4 cellular contexts compared by ENCODE assay signal in the genomic region with DNA sequence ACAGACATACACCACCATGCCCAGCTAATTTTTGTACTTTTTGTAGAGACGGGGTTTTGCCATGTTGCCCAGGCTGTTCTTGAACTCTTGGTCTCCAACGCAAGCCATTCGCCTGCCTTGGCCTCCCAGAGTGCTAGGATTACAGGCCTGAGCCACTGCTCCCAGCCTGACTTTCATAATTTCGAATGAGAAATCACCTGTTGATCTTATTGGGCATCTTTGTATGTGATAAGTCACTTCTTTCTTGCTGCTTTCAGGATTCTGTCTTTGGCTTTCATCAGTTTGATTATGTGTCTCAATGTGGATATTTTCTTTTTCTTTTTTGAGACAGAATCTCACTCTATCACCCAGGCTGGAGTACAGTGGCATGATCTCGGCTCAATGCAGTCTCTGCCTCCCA. TPM values are rescaled to one million over a fixed set of nuclear protein-coding genes. Genes with fewer than 3 reads are reported as not detected.
DNase-seq lines count a peak whose midpoint lies in the region; ATAC-seq, FAIRE-seq and TF ChIP-seq lines count a peak whose summit lies in the region.
"Not testable (repeated sequence)": the region's sequence is repeated elsewhere in the genome, so short reads cannot be mapped to it uniquely, and the experiment has no call there.

No MANE protein-coding gene starts in this region.

- 94% methylated on average over 5 of the region's 5 CpGs for WGBS in K562 (ENCODE audit: insufficient coverage, low coverage, missing lambda C conversion rate)

- H4K20me1 ChIP-seq in GM23338 (replicated peaks; ENCODE audit: insufficient read depth): peaks cover 42% of the 10 kb centered on the region
- not testable (repeated sequence) for H4K20me1 ChIP-seq in K562 (replicated peaks; ENCODE audit: control insufficient read depth, insufficient read depth, low read length)

- not testable (repeated sequence) for H2AFZ ChIP-seq in GM23338; K562 (ENCODE audit: low read depth, low read length)

- not testable (repeated sequence) for H3K4me2 ChIP-seq in GM23338; K562 (ENCODE audit: insufficient read depth, low read length)

- not testable (repeated sequence) for BruUV-seq in K562 (replicated peaks; lab: Mats Ljungman, UMichigan)

- TF ChIP-seq POLR2A in K562 (conservative IDR thresholded peaks at IDR 0.05): not testable (repeated sequence)

- H3K4me3 Mint-ChIP-seq in GM23338; stimulated activated naive B cell treated with anti-CD40 and anti-IgM and Interleukin-4, amounts not matched to agents 10 μg/mL and 1 μg/mL and 100 μg/mL, for 72 hours: not testable (repeated sequence)

- peaks cover 93% of the 10 kb centered on the region for H3K79me2 ChIP-seq in GM23338 (replicated peaks; ENCODE audit: insufficient read depth)
- H3K79me2 ChIP-seq in K562 (ENCODE audit: control insufficient read depth, insufficient read depth, low read length): peaks cover 92% of the 10 kb centered on the region

- FAIRE-seq in K562 (lab: Jason Lieb, UNC): not testable (repeated sequence)

- CTCF ChIA-PET in HEK293 (lab: Yijun Ruan, JAX); K562 (lab: Yijun Ruan, JAX; ENCODE audit: low intra/inter-chr PET ratio): not testable (repeated sequence)

- not testable (repeated sequence) for H3F3A ChIP-seq in GM23338 (replicated peaks; ENCODE audit: low read depth)

- H3K36me3 Mint-ChIP-seq in GM23338 (ENCODE audit: low read depth): peaks cover 10% of the 10 kb centered on the region; the same call in 1 of the 3 replicates
- H3K36me3 Mint-ChIP-seq in stimulated activated naive B cell treated with anti-CD40 and anti-IgM and Interleukin-4, amounts not matched to agents 10 μg/mL and 1 μg/mL and 100 μg/mL, for 72 hours: peaks cover 26 to 43% of the 10 kb centered on the region in 2 donors

- H3K36me3 ChIP-seq in GM23338 (ENCODE audit: insufficient read depth): not testable (repeated sequence)
- peaks cover 0 to 15% of the 10 kb centered on the region in 2 experiments; a peak in 2 of 3 replicates for H3K36me3 ChIP-seq in HEK293 (ENCODE audit: control insufficient read depth in 2 of 2, insufficient read depth in 1 of 2, low read length in 2 of 2)
- H3K36me3 ChIP-seq in K562 (ENCODE audit: control insufficient read depth, insufficient read depth, low read length): peaks cover 11% of the 10 kb centered on the region; the same call in 2 of the 3 replicates

- POLR2A ChIA-PET in HEK293 (lab: Yijun Ruan, JAX): interaction anchor here (0.6 to 0.7 kb wide), 2 partner anchors 97 to 168 kb away, joined by 3 read pairs; no protein-coding TSS in a partner anchor
- POLR2A ChIA-PET in K562 (lab: Yijun Ruan, JAX): not testable (repeated sequence)

- not testable (repeated sequence) for H3K27ac Mint-ChIP-seq in GM23338
- H3K27ac Mint-ChIP-seq in stimulated activated naive B cell treated with anti-CD40 and anti-IgM and Interleukin-4, amounts not matched to agents 10 μg/mL and 1 μg/mL and 100 μg/mL, for 72 hours: peak overlapping the region; percentile 67

- not testable (repeated sequence) for H3K27me3 ChIP-seq in GM23338 (ENCODE audit: insufficient read depth); K562 (ENCODE audit: control insufficient read depth in 2 of 2, insufficient read depth in 2 of 2, low read length in 2 of 2)

- in situ Hi-C loops in K562 (cut with MboI): not testable (repeated sequence)

- not testable (repeated sequence) for H3K9me1 ChIP-seq in K562 (ENCODE audit: control insufficient read depth, insufficient read depth, low read length)

- not testable (repeated sequence) for H3K9me3 ChIP-seq in HEK293 (ENCODE audit: control insufficient read depth, insufficient read depth, low read depth, low read length); K562 (replicated peaks; ENCODE audit: control insufficient read depth, insufficient read depth, low read depth, low read length)

- H3K9me3 Mint-ChIP-seq in GM23338; stimulated activated naive B cell treated with anti-CD40 and anti-IgM and Interleukin-4, amounts not matched to agents 10 μg/mL and 1 μg/mL and 100 μg/mL, for 72 hours: not testable (repeated sequence)

- intact Hi-C loops in K562 (cut with micrococcal nuclease): not testable (repeated sequence)

- not testable (repeated sequence) for H3K4me1 Mint-ChIP-seq in GM23338
- peaks cover 17 to 48% of the 10 kb centered on the region in 2 donors for H3K4me1 Mint-ChIP-seq in stimulated activated naive B cell treated with anti-CD40 and anti-IgM and Interleukin-4, amounts not matched to agents 10 μg/mL and 1 μg/mL and 100 μg/mL, for 72 hours

- peak overlapping the region; percentile 26; the same call in 1 of the 2 replicates for H3K27ac ChIP-seq in GM23338 (ENCODE audit: low read depth)
- H3K27ac ChIP-seq in HEK293 (ENCODE audit: extremely low read depth, low read depth, low read length); K562 (ENCODE audit: extremely low read depth, low read depth, low read length): not testable (repeated sequence)

- ATAC-seq in GM23338; K562; stimulated activated naive B cell treated with anti-CD40 and anti-IgM and Interleukin-4, amounts not matched to agents 10 μg/mL and 1 μg/mL and 100 μg/mL, for 72 hours (replicated peaks): not testable (repeated sequence)

- TF ChIP-seq EP300 in K562 (IDR thresholded peaks at IDR 0.05; ENCODE audit: low read length): not testable (repeated sequence)

- not testable (repeated sequence) for H3K9ac ChIP-seq in K562 (ENCODE audit: insufficient read depth in 1 of 2, low read depth in 2 of 2, low read length in 2 of 2)

- DNase-seq in GM23338 (ENCODE audit: low spot score); K562 (ENCODE audit: extremely low read depth in 1 of 4, low spot score in 3 of 4); stimulated activated naive B cell treated with anti-CD40 and anti-IgM and Interleukin-4, amounts not matched to agents 10 μg/mL and 1 μg/mL and 100 μg/mL, for 72 hours: not testable (repeated sequence)

- not testable (repeated sequence) for TF ChIP-seq RAD21 in K562 (CRISPR knock-in tag; conservative IDR thresholded peaks at IDR 0.05 in 1 of 2, IDR thresholded peaks at IDR 0.05 in 1 of 2)

- not testable (repeated sequence) for H3K9me2 ChIP-seq in GM23338 (ENCODE audit: insufficient read depth)

- H3K4me1 ChIP-seq in GM23338 (ENCODE audit: insufficient read depth): not testable (repeated sequence)
- H3K4me1 ChIP-seq in HEK293 (ENCODE audit: control insufficient read depth, insufficient read depth, low read length): peaks cover 15% of the 10 kb centered on the region
- H3K4me1 ChIP-seq in K562 (replicated peaks in 1 of 2; ENCODE audit: control insufficient read depth in 2 of 2, insufficient read depth in 2 of 2, low read length in 2 of 2): peaks cover 0 to 12% of the 10 kb centered on the region in 2 experiments; a peak in 3 of 5 replicates

- not testable (repeated sequence) for TF ChIP-seq CTCF in GM23338 (conservative IDR thresholded peaks at IDR 0.05; ENCODE audit: low read depth in 2 of 2); HEK293 (tag by site-specific recombination; IDR thresholded peaks at IDR 0.05); K562 (IDR thresholded peaks at IDR 0.05 in 2 of 3, conservative IDR thresholded peaks at IDR 0.05 in 1 of 3; ENCODE audit: insufficient read depth in 2 of 3, low read depth in 1 of 3, low read length in 3 of 3)

- not testable (repeated sequence) for H3K4me3 ChIP-seq in GM23338; HEK293 (ENCODE audit: low read depth, low read length); K562

- H3K27me3 Mint-ChIP-seq in GM23338 (ENCODE audit: insufficient read depth, low read depth, poor library complexity); stimulated activated naive B cell treated with anti-CD40 and anti-IgM and Interleukin-4, amounts not matched to agents 10 μg/mL and 1 μg/mL and 100 μg/mL, for 72 hours: not testable (repeated sequence)

RNA-seq across cellular contexts. Expression of a gene that starts 31.7 kb away (rescaled TPM):
- total RNA-seq in GM23338 (2014; rRNA removed; shearing (Covaris generic)): 45.2 and 52.1 TPM in 2 replicates
- polyA plus RNA-seq in GM23338 (2016; fragmentation: Nextera tagmentation; extraction: Ambion mirVana): 13.2 and 15.2 TPM in 2 replicates
- total RNA-seq in K562 (2011; cell fraction: chromatin; rRNA removed; ENCODE audit: low replicate concordance): 55.3 and 89.3 TPM in 2 replicates
- 49.7 and 53.2 TPM in 2 replicates for total RNA-seq in K562 (2011; cell fraction: nucleolus; rRNA removed)
- total RNA-seq in K562 (2011; cell fraction: nucleoplasm; rRNA removed): 72.7 and 98.9 TPM in 2 replicates
- 38.6 and 51.4 TPM in 2 replicates for total RNA-seq in K562 (2014; rRNA removed)
- 33.0 and 33.5 TPM in 2 replicates for total RNA-seq in K562 (2014; rRNA removed; fragmentation: Illumina TruSeq; extraction: Trizol)
- 46.4 TPM in 2 replicates for total RNA-seq in K562 (2015; rRNA removed; fragmentation: Illumina TruSeq; extraction: Trizol)
- 50.2 and 54.5 TPM in 2 replicates for total RNA-seq in K562 (2021)
- 39.3 and 42.9 TPM in 2 replicates for polyA plus RNA-seq in K562 (2011; rRNA removed)
- 33.2 and 42.7 TPM in 2 replicates for polyA plus RNA-seq in K562 (2011; cell fraction: cytosol; rRNA removed)
- polyA plus RNA-seq in K562 (2011; cell fraction: nucleus; rRNA removed): 124 and 140 TPM in 2 replicates
- 29.5 and 40.7 TPM in 2 replicates for polyA plus RNA-seq in K562 (2012)
- polyA plus RNA-seq in K562 (2014; fragmentation: Illumina TruSeq; extraction: Trizol): 39.4 and 40.9 TPM in 2 replicates
- 10 to 100 TPM in 1 of 2 experiments, 1 to 10 TPM in 1; 9.2 to 15.2 TPM for polyA plus RNA-seq in K562 (2014; fragmentation: Nextera tagmentation; extraction: Ambion mirVana)
- 43.6 and 46.7 TPM in 2 replicates for polyA plus RNA-seq in K562 (2014; rRNA removed)
- polyA minus RNA-seq in K562 (2011; rRNA and poly(A)+ RNA removed): 30.3 and 32.5 TPM in 2 replicates
- polyA minus RNA-seq in K562 (2011; cell fraction: cytosol; rRNA and poly(A)+ RNA removed): 19.4 and 20.2 TPM in 2 replicates
- 13.7 and 22.8 TPM in 2 replicates for polyA minus RNA-seq in K562 (2011; cell fraction: nucleus; rRNA and poly(A)+ RNA removed)

RNA-seq across cellular contexts. Expression of a gene that starts 39.9 kb away (rescaled TPM):
- total RNA-seq in GM23338 (2014; rRNA removed; shearing (Covaris generic)): 69.7 and 72.2 TPM in 2 replicates
- 27.5 and 28.6 TPM in 2 replicates for polyA plus RNA-seq in GM23338 (2016; fragmentation: Nextera tagmentation; extraction: Ambion mirVana)
- total RNA-seq in K562 (2011; cell fraction: chromatin; rRNA removed; ENCODE audit: low replicate concordance): 44.4 and 59.0 TPM in 2 replicates
- total RNA-seq in K562 (2011; cell fraction: nucleolus; rRNA removed): 21.2 and 22.4 TPM in 2 replicates
- 36.6 and 51.3 TPM in 2 replicates for total RNA-seq in K562 (2011; cell fraction: nucleoplasm; rRNA removed)
- 20.1 and 26.7 TPM in 2 replicates for total RNA-seq in K562 (2014; rRNA removed)
- 42.5 and 50.0 TPM in 2 replicates for total RNA-seq in K562 (2014; rRNA removed; fragmentation: Illumina TruSeq; extraction: Trizol)
- 36.9 and 38.9 TPM in 2 replicates for total RNA-seq in K562 (2015; rRNA removed; fragmentation: Illumina TruSeq; extraction: Trizol)
- 54.6 and 57.9 TPM in 2 replicates for total RNA-seq in K562 (2021)
- 36.6 and 41.6 TPM in 2 replicates for polyA plus RNA-seq in K562 (2011; rRNA removed)
- polyA plus RNA-seq in K562 (2011; cell fraction: cytosol; rRNA removed): 18.7 and 33.1 TPM in 2 replicates
- polyA plus RNA-seq in K562 (2011; cell fraction: nucleus; rRNA removed): 17.1 and 19.8 TPM in 2 replicates
- 15.1 and 15.2 TPM in 2 replicates for polyA plus RNA-seq in K562 (2012)
- polyA plus RNA-seq in K562 (2014; fragmentation: Illumina TruSeq; extraction: Trizol): 26.6 and 30.0 TPM in 2 replicates
- polyA plus RNA-seq in K562 (2014; fragmentation: Nextera tagmentation; extraction: Ambion mirVana): 10 to 100 TPM; 24.8 to 32.2 TPM
- 27.6 and 32.2 TPM in 2 replicates for polyA plus RNA-seq in K562 (2014; rRNA removed)
- polyA minus RNA-seq in K562 (2011; rRNA and poly(A)+ RNA removed): 47.4 and 66.2 TPM in 2 replicates
- polyA minus RNA-seq in K562 (2011; cell fraction: cytosol; rRNA and poly(A)+ RNA removed): 27.6 and 34.9 TPM in 2 replicates
- polyA minus RNA-seq in K562 (2011; cell fraction: nucleus; rRNA and poly(A)+ RNA removed): 8.8 and 20.9 TPM in 2 replicates

RNA-seq across cellular contexts. Expression of a gene that starts 52.6 kb away (rescaled TPM):
- 8.6 and 8.7 TPM in 2 replicates for total RNA-seq in GM23338 (2014; rRNA removed; shearing (Covaris generic))
- polyA plus RNA-seq in GM23338 (2016; fragmentation: Nextera tagmentation; extraction: Ambion mirVana) (35.2 and 39.7 TPM in 2 replicates), K562 (2011; rRNA removed) (29.3 and 29.4 TPM in 2 replicates), K562 (2014; fragmentation: Illumina TruSeq; extraction: Trizol) (31.7 and 45.4 TPM in 2 replicates), K562 (2014; fragmentation: Nextera tagmentation; extraction: Ambion mirVana) (10 to 100 TPM in 1 of 2 experiments, 1 to 10 TPM in 1; 5.7 to 14.5 TPM), K562 (2014; rRNA removed) (54.5 and 56.6 TPM in 2 replicates)
- total RNA-seq in K562 (2011; cell fraction: chromatin; rRNA removed; ENCODE audit: low replicate concordance): 11.5 and 23.4 TPM in 2 replicates
- 20.0 and 22.0 TPM in 2 replicates for total RNA-seq in K562 (2011; cell fraction: nucleolus; rRNA removed)
- total RNA-seq in K562 (2011; cell fraction: nucleoplasm; rRNA removed): 16.6 and 19.8 TPM in 2 replicates
- total RNA-seq in K562 (2014; rRNA removed) (51.9 and 59.5 TPM in 2 replicates), K562 (2014; rRNA removed; fragmentation: Illumina TruSeq; extraction: Trizol) (14.3 and 17.3 TPM in 2 replicates), K562 (2015; rRNA removed; fragmentation: Illumina TruSeq; extraction: Trizol) (42.2 and 44.4 TPM in 2 replicates), K562 (2021) (48.0 and 50.6 TPM in 2 replicates)
- polyA plus RNA-seq in K562 (2011; cell fraction: cytosol; rRNA removed): 38.3 and 45.4 TPM in 2 replicates
- polyA plus RNA-seq in K562 (2011; cell fraction: nucleus; rRNA removed): 22.5 and 26.4 TPM in 2 replicates
- 44.3 and 77.3 TPM in 2 replicates for polyA plus RNA-seq in K562 (2012)
- 15.4 and 16.3 TPM in 2 replicates for polyA minus RNA-seq in K562 (2011; rRNA and poly(A)+ RNA removed)
- 16.2 and 17.0 TPM in 2 replicates for polyA minus RNA-seq in K562 (2011; cell fraction: cytosol; rRNA and poly(A)+ RNA removed)
- 7.1 and 7.9 TPM in 2 replicates for polyA minus RNA-seq in K562 (2011; cell fraction: nucleus; rRNA and poly(A)+ RNA removed)

RNA-seq across cellular contexts. Expression of a gene that starts 57.7 kb away (rescaled TPM):
- 3.5 and 3.8 TPM in 2 replicates for total RNA-seq in GM23338 (2014; rRNA removed; shearing (Covaris generic))
- polyA plus RNA-seq in GM23338 (2016; fragmentation: Nextera tagmentation; extraction: Ambion mirVana): 1.7 and 2.5 TPM in 2 replicates
- total RNA-seq in K562 (2011; cell fraction: chromatin; rRNA removed; ENCODE audit: low replicate concordance): 18.6 and 38.8 TPM in 2 replicates
- total RNA-seq in K562 (2011; cell fraction: nucleolus; rRNA removed): 26.5 and 29.7 TPM in 2 replicates
- 17.0 and 24.6 TPM in 2 replicates for total RNA-seq in K562 (2011; cell fraction: nucleoplasm; rRNA removed)
- total RNA-seq in K562 (2014; rRNA removed): 12.4 and 12.6 TPM in 2 replicates
- total RNA-seq in K562 (2014; rRNA removed; fragmentation: Illumina TruSeq; extraction: Trizol): 10.6 and 11.5 TPM in 2 replicates
- total RNA-seq in K562 (2015; rRNA removed; fragmentation: Illumina TruSeq; extraction: Trizol): 12.7 and 13.2 TPM in 2 replicates
- total RNA-seq in K562 (2021): 6.6 and 8.1 TPM in 2 replicates
- polyA plus RNA-seq in K562 (2011; rRNA removed): 10.6 and 10.7 TPM in 2 replicates
- polyA plus RNA-seq in K562 (2011; cell fraction: cytosol; rRNA removed): 7.5 and 8.4 TPM in 2 replicates
- polyA plus RNA-seq in K562 (2011; cell fraction: nucleus; rRNA removed): 11.3 and 15.9 TPM in 2 replicates
- 6.8 and 7.8 TPM in 2 replicates for polyA plus RNA-seq in K562 (2012)
- polyA plus RNA-seq in K562 (2014; fragmentation: Illumina TruSeq; extraction: Trizol): 14.9 and 16.5 TPM in 2 replicates
- polyA plus RNA-seq in K562 (2014; fragmentation: Nextera tagmentation; extraction: Ambion mirVana): 10 to 100 TPM in 1 of 2 experiments, 1 to 10 TPM in 1; 8.4 to 10.4 TPM
- 12.4 and 13.9 TPM in 2 replicates for polyA plus RNA-seq in K562 (2014; rRNA removed)
- polyA minus RNA-seq in K562 (2011; rRNA and poly(A)+ RNA removed): 5.3 and 6.4 TPM in 2 replicates
- 4.1 and 4.3 TPM in 2 replicates for polyA minus RNA-seq in K562 (2011; cell fraction: cytosol; rRNA and poly(A)+ RNA removed)
- polyA minus RNA-seq in K562 (2011; cell fraction: nucleus; rRNA and poly(A)+ RNA removed): 8.9 and 14.0 TPM in 2 replicates
